Comparison of ENCODE assay signal across 8 cellular contexts in the genomic region with DNA sequence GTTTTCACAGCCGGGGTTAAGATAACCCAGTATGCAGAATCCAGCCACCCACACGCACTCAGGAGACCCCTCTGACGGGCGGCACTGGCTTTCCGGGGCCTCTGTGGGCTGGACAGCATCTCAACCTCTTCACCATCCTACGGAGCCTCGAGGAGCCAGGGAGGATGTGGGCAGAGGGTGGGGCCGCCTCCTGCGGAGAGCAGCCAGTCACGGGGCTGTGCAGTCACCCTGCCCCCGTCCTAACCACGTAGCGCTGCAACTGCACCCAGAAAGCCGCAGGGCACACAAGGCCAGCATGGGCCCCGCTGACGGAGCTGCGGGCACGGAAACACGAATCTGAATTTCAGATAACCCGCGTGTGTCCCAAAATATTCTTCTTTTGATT.
DNase-seq lines count a peak whose midpoint lies in the region; ATAC-seq and TF ChIP-seq lines count a peak whose summit lies in the region.

No MANE protein-coding gene starts in this region.

- H3K36me3 ChIP-seq in BLaER1 treated with 17β-estradiol and CSF1 and Interleukin-3, amounts not matched to agents 10 nM and 100 nM, result peaks cover 7 to 19% (median 14%) of the 10 kb centered on the region in 11 experiments; a peak in 21 of 22 replicates
- no peaks in the 10 kb centered on the region for H3K36me3 ChIP-seq in colonic mucosa
- no peaks in the 10 kb centered on the region for H3K36me3 ChIP-seq in aorta (ENCODE audit: control insufficient read depth in 1 of 2, insufficient read depth in 2 of 2, low read length in 1 of 2)

- peak overlapping the region; percentile 91 to 99 (median 97) for H3K4me2 ChIP-seq in BLaER1 treated with 17β-estradiol and CSF1 and Interleukin-3, amounts not matched to agents 10 nM and 100 nM

- peaks cover 7 to 98% (median 85%) of the 10 kb centered on the region in 11 experiments; a peak in 19 of 22 replicates for H4K20me1 ChIP-seq in BLaER1 treated with 17β-estradiol and CSF1 and Interleukin-3, amounts not matched to agents 10 nM and 100 nM

- peak overlapping the region; percentile 70 to 90 (median 86) for H3K27ac ChIP-seq in BLaER1 treated with 17β-estradiol and CSF1 and Interleukin-3, amounts not matched to agents 10 nM and 100 nM
- H3K27ac ChIP-seq in colonic mucosa (peak overlapping the region; percentile 40), aorta (ENCODE audit: low read depth in 1 of 2, low read length in 2 of 2) (no peak overlapping the region)

- peak overlapping the region; percentile 65 to 80 (median 76) for H3K9ac ChIP-seq in BLaER1 treated with 17β-estradiol and CSF1 and Interleukin-3, amounts not matched to agents 10 nM and 100 nM
- no peak overlapping the region for H3K9ac ChIP-seq in colonic mucosa (ENCODE audit: low read depth in 2 of 2, low read length in 2 of 2)

- H3K4me1 ChIP-seq in BLaER1 treated with 17β-estradiol and CSF1 and Interleukin-3, amounts not matched to agents 10 nM and 100 nM, result peaks cover 81 to 98% (median 96%) of the 10 kb centered on the region in 10 experiments
- H3K4me1 ChIP-seq in colonic mucosa, result no peaks in the 10 kb centered on the region
- H3K4me1 ChIP-seq in aorta (ENCODE audit: control insufficient read depth in 1 of 2, insufficient read depth in 2 of 2, low read length in 2 of 2), result no peaks in the 10 kb centered on the region

- intact Hi-C loops in colonic mucosa (cut with DNase I), result no loop called here
- intact Hi-C loops in posterior cingulate gyrus (cut with DNase I), result no loop called here
- intact Hi-C loops in aorta (cut with DNase I), result no loop called here

- peak overlapping the region; percentile 30 to 69 (median 55); a peak in 19 of 20 replicates for H3K4me3 ChIP-seq in BLaER1 treated with 17β-estradiol and CSF1 and Interleukin-3, amounts not matched to agents 10 nM and 100 nM
- H3K4me3 ChIP-seq in colonic mucosa, result peak overlapping the region; percentile 19
- no peak overlapping the region for H3K4me3 ChIP-seq in aorta (ENCODE audit: low read length in 2 of 2)

- DNase-seq in activated CD4-positive, CD25-positive, alpha-beta regulatory T cell treated with anti-CD3 and anti-CD28 coated beads, Interleukin-2, amount 50 U/mL, for 72 hours, result peak; percentile 89
- DNase-seq in colonic mucosa (peak; percentile 62), posterior cingulate gyrus (peak in 7 of 10 donors; percentile 30 to 91 (median 62)), aorta (peak; percentile 79 to 91), DMS53 (lab: John Stamatoyannopoulos, UW) (no peak)

- ATAC-seq in GM19467 (IDR thresholded peaks at IDR 0.05; ENCODE audit: unreplicated experiment) (peak; percentile 90), HG03571 (IDR thresholded peaks at IDR 0.05; ENCODE audit: unreplicated experiment) (peak; percentile 84), aorta (ENCODE audit: low FRiP score) (peak; percentile 26)

- no peak for TF ChIP-seq CTCF in colonic mucosa (IDR thresholded peaks at IDR 0.05)

- H3K27me3 ChIP-seq in BLaER1 treated with 17β-estradiol and CSF1 and Interleukin-3, amounts not matched to agents 10 nM and 100 nM, result peaks cover 0 to 21% (median 0%) of the 10 kb centered on the region in 11 experiments; a peak in 3 of 22 replicates
- H3K27me3 ChIP-seq in colonic mucosa (no peaks in the 10 kb centered on the region), aorta (ENCODE audit: control insufficient read depth in 1 of 2, insufficient read depth in 2 of 2, low read length in 1 of 2) (no peaks in the 10 kb centered on the region)

- H3K9me3 ChIP-seq in BLaER1 treated with 17β-estradiol and CSF1 and Interleukin-3, amounts not matched to agents 10 nM and 100 nM (replicated peaks in 1 of 11), result peaks cover 0 to 8% (median 4%) of the 10 kb centered on the region in 11 experiments; a peak in 10 of 22 replicates
- H3K9me3 ChIP-seq in colonic mucosa (no peaks in the 10 kb centered on the region), aorta (ENCODE audit: control insufficient read depth, low read length) (no peaks in the 10 kb centered on the region)

- 80 to 87% methylated on average over 20 to 21 of the region's 21 CpGs for WGBS in aorta, 2 donors

Comparison
In these comparisons a context has a peak if more than half of its experiments do, and no peak if none do; other contexts are left out.
1. H3K27ac ChIP-seq: peak in BLaER1 treated with 17β-estradiol and CSF1 and Interleukin-3, amounts not matched to agents 10 nM and 100 nM (11 of 11) and colonic mucosa (single experiment); none in aorta (0 of 2).
2. H3K4me3 ChIP-seq: peak in BLaER1 treated with 17β-estradiol and CSF1 and Interleukin-3, amounts not matched to agents 10 nM and 100 nM (10 of 10) and colonic mucosa (single experiment); none in aorta (0 of 2).
3. H3K9ac ChIP-seq: peak in BLaER1 treated with 17β-estradiol and CSF1 and Interleukin-3, amounts not matched to agents 10 nM and 100 nM (11 of 11); none in colonic mucosa (0 of 2).
4. ATAC-seq: peak in every context shown above with its lines; median percentile 90 in GM19467; 84 in HG03571; 26 in aorta.